In the genomic region with DNA sequence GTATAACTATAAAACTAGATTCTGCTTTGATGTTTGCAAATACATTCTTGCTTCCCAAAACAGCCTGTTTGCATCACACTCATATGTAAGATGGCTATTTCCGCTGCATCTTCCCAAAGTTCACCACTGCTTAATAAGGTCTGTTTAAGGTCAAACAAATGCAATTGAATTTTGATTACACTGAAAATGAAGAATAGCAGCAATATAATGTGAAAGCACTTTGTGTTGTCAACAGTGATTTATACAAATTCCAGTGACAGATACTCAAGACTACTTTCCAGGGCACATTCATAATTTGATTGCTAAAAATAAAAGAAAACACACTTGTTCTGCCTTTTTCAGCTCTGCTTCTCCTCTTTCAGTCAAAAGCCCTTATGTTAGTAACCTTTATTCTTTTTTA, we compare ENCODE assay signal across 32 cellular contexts. TPM values are rescaled to one million over a fixed set of nuclear protein-coding genes. Genes with fewer than 3 reads are reported as not detected.
"Had no signal": no experiment of that assay in that cellular context is flagged by ENCODE, and none has a peak within 500 bp of the region (broad histone marks: within the 10 kb centered on the region; RNA-seq: fewer than 3 reads in every experiment).

No MANE protein-coding gene starts in this region.

- H3K4me3 ChIP-seq: ascending aorta, body of pancreas, SJSA1 had no signal

- H3K27me3 Mint-ChIP-seq: activated CD4-positive, alpha-beta T cell treated with anti-CD3 and anti-CD28 coated beads, Interleukin-2, amount 10 ng/mL, durations not matched to agents 24 days and 14 days; activated CD8-positive, alpha-beta T cell treated with anti-CD3 and anti-CD28 coated beads for 36 hours; activated naive CD4-positive, alpha-beta T cell treated with anti-CD3 and anti-CD28 coated beads, Interleukin-2, amount 50 U/mL, for 24 hours; activated naive CD8-positive, alpha-beta T cell treated with anti-CD3 and anti-CD28 coated beads, Interleukin-2, amount 10 ng/mL, durations not matched to agents 7 days and 5 days; activated T-helper 17 cell treated with anti-CD3 and anti-CD28 coated beads, Interleukin-2, amount 50 U/mL, for 72 hours had no signal

- H3K9me3 ChIP-seq: ascending aorta, body of pancreas, SJSA1 had no signal

- DNase-seq: activated CD4-positive, alpha-beta T cell treated with anti-CD3 and anti-CD28 coated beads, Interleukin-2, amount 10 ng/mL, durations not matched to agents 24 days and 14 days; activated CD4-positive, alpha-beta T cell treated with anti-CD3 and anti-CD28 coated beads, Interleukin-2, amount 50 U/mL, for 4 hours; activated CD8-positive, alpha-beta T cell treated with anti-CD3 and anti-CD28 coated beads for 36 hours; activated effector memory CD4-positive, alpha-beta T cell treated with anti-CD3 and anti-CD28 coated beads, Interleukin-2, amount 50 U/mL, for 16 hours; activated naive CD4-positive, alpha-beta T cell; activated naive CD8-positive, alpha-beta T cell treated with anti-CD3 and anti-CD28 coated beads, Interleukin-2, amount 10 ng/mL, durations not matched to agents 7 days and 5 days; activated T-cell treated with anti-CD3 and anti-CD28 coated beads, Interleukin-2, amount 50 U/mL, for 1 hour; activated T-cell treated with anti-CD3 and anti-CD28 coated beads, Interleukin-2, amount 50 U/mL, for 72 hours; amygdala; body of pancreas; caudate nucleus; cerebellar nuclear complex; MM.1S; MV-4-11; NCI-H1092; NCI-H1436 treated with DMSO at 0.1 percent for 48 hours; NCI-H1694 treated with DMSO at 0.1 percent for 48 hours; NCI-H2029; NCI-H2171; NCI-H510A treated with DMSO at 0.1 percent for 48 hours; NCI-H526 treated with DMSO at 0.1 percent for 48 hours; NCI-H774; RPMI8226; SHP77 treated with DMSO at 0.1 percent for 48 hours; T1000 had no signal

- H3K27ac ChIP-seq: ascending aorta, body of pancreas, SJSA1 had no signal

- H3K9me3 Mint-ChIP-seq: activated CD4-positive, alpha-beta T cell treated with anti-CD3 and anti-CD28 coated beads, Interleukin-2, amount 10 ng/mL, durations not matched to agents 24 days and 14 days; activated CD8-positive, alpha-beta T cell treated with anti-CD3 and anti-CD28 coated beads for 36 hours; activated naive CD4-positive, alpha-beta T cell treated with anti-CD3 and anti-CD28 coated beads, Interleukin-2, amount 50 U/mL, for 24 hours; activated naive CD8-positive, alpha-beta T cell treated with anti-CD3 and anti-CD28 coated beads, Interleukin-2, amount 10 ng/mL, durations not matched to agents 7 days and 5 days; activated T-cell treated with anti-CD3 and anti-CD28 coated beads, Interleukin-2, amount 50 U/mL, for 72 hours; activated T-helper 17 cell treated with anti-CD3 and anti-CD28 coated beads, Interleukin-2, amount 50 U/mL, for 72 hours had no signal

- FAIRE-seq: bronchial epithelial cell had no signal

- H3K27me3 ChIP-seq: ascending aorta, body of pancreas, SJSA1 had no signal

- H3K4me1 Mint-ChIP-seq: activated CD4-positive, alpha-beta T cell treated with anti-CD3 and anti-CD28 coated beads, Interleukin-2, amount 10 ng/mL, durations not matched to agents 24 days and 14 days; activated naive CD4-positive, alpha-beta T cell treated with anti-CD3 and anti-CD28 coated beads, Interleukin-2, amount 50 U/mL, for 24 hours; activated naive CD8-positive, alpha-beta T cell treated with anti-CD3 and anti-CD28 coated beads, Interleukin-2, amount 10 ng/mL, durations not matched to agents 7 days and 5 days; activated T-helper 17 cell treated with anti-CD3 and anti-CD28 coated beads, Interleukin-2, amount 50 U/mL, for 72 hours had no signal

- H3K4me1 ChIP-seq: ascending aorta, body of pancreas, SJSA1 had no signal

- H3K4me3 Mint-ChIP-seq: activated CD4-positive, alpha-beta T cell treated with anti-CD3 and anti-CD28 coated beads, Interleukin-2, amount 10 ng/mL, durations not matched to agents 24 days and 14 days; activated CD8-positive, alpha-beta T cell treated with anti-CD3 and anti-CD28 coated beads for 36 hours; activated naive CD4-positive, alpha-beta T cell treated with anti-CD3 and anti-CD28 coated beads, Interleukin-2, amount 50 U/mL, for 24 hours; activated naive CD8-positive, alpha-beta T cell treated with anti-CD3 and anti-CD28 coated beads, Interleukin-2, amount 10 ng/mL, durations not matched to agents 7 days and 5 days; activated T-cell treated with anti-CD3 and anti-CD28 coated beads, Interleukin-2, amount 50 U/mL, for 72 hours; activated T-helper 17 cell treated with anti-CD3 and anti-CD28 coated beads, Interleukin-2, amount 50 U/mL, for 72 hours had no signal

- H3K27ac Mint-ChIP-seq: activated CD4-positive, alpha-beta T cell treated with anti-CD3 and anti-CD28 coated beads, Interleukin-2, amount 10 ng/mL, durations not matched to agents 24 days and 14 days; activated CD8-positive, alpha-beta T cell treated with anti-CD3 and anti-CD28 coated beads for 36 hours; activated naive CD4-positive, alpha-beta T cell treated with anti-CD3 and anti-CD28 coated beads, Interleukin-2, amount 50 U/mL, for 24 hours; activated naive CD8-positive, alpha-beta T cell treated with anti-CD3 and anti-CD28 coated beads, Interleukin-2, amount 10 ng/mL, durations not matched to agents 7 days and 5 days; activated T-cell treated with anti-CD3 and anti-CD28 coated beads, Interleukin-2, amount 50 U/mL, for 72 hours; activated T-helper 17 cell treated with anti-CD3 and anti-CD28 coated beads, Interleukin-2, amount 50 U/mL, for 72 hours had no signal

- H3K36me3 ChIP-seq: ascending aorta, SJSA1 had no signal

RNA-seq across cellular contexts. Expression of a gene that starts 8.1 kb away (rescaled TPM):
- total RNA-seq: activated naive CD8-positive, alpha-beta T cell treated with anti-CD3 and anti-CD28 coated beads, Interleukin-2, amount 10 ng/mL, durations not matched to agents 7 days and 5 days; activated T-cell treated with anti-CD3 and anti-CD28 coated beads, Interleukin-2, amount 50 U/mL, for 72 hours; activated T-helper 17 cell treated with anti-CD3 and anti-CD28 coated beads, Interleukin-2, amount 50 U/mL, for 72 hours; ascending aorta; body of pancreas; bronchial epithelial cell; LHCN-M2; SJSA1; T-helper 2 cell treated with Interferon-gamma antibody and Interleukin-4, amounts not matched to agents 100 ng/mL and 5 ng/mL, for 36 hours had no signal
